18 cellular contexts compared by ENCODE assay signal in the genomic region with DNA sequence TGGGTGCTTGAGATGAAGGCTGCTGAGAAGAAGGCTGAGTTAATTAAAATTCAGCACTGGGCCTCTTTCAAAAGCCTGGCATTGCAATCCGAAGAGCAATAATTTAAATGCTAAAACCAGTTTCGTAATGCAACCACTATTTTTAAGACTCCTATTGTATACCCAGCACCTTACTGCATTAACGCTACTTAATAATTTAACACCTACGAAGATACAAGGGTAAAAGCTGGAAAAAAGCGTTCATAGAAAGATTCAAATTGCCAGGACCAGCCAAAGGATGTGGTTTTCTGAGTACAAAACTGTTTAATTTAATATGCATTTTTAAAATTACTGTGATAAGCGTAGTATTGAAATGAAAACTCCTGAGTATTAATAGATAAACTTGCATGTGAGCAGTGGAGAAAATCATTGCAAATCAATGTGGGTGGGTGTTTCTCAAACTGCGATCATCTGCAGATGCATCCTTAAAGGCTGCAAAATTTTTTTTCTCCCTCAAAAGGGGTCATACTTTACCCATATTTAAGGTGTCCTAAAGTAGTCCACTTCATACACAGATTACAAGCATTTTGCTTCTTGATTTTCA.
A peak's percentile ranks its signal among the peaks of the same experiment; 100 is the strongest.
DNase-seq lines count a peak whose midpoint lies in the region; ATAC-seq and TF ChIP-seq lines count a peak whose summit lies in the region.
"Had no signal": no experiment of that assay in that cellular context is flagged by ENCODE, and none has a peak within 500 bp of the region (broad histone marks: within the 10 kb centered on the region; RNA-seq: fewer than 3 reads in every experiment).

No MANE protein-coding gene starts in this region.

- no peak for DNase-seq in activated naive CD4-positive, alpha-beta T cell treated with Interleukin-2 at 50 U/mL for 16 hours
- DNase-seq in activated naive CD8-positive, alpha-beta T cell treated with anti-CD3 and anti-CD28 coated beads, Interleukin-2, amount 50 U/mL, for 24 hours, result no peak
- DNase-seq in LoVo (ENCODE audit: low spot score) (no peak), NOMO-1 treated with dmso at 0.1 percent for 144 hours (lab: John Stamatoyannopoulos, UW; ENCODE audit: unreplicated experiment) (no peak)
- DNase-seq: ACHN, AML-193, DMS79 treated with DMSO at 0.1 percent for 48 hours, HCEC 1CT, MV-4-11, NCI-H1417, NCI-H2029, NCI-H2171, NCI-H748 treated with DMSO at 0.1 percent for 48 hours had no signal

- TF ChIP-seq CTCF in OCI-LY3 (IDR thresholded peaks at IDR 0.05; ENCODE audit: low read depth, low read length), result peak; percentile 5; the same call in 1 of the 2 replicates

- H3K4me2 ChIP-seq in OCI-LY3 (ENCODE audit: low read length), result no peak overlapping the region

- no peak overlapping the region for H3K4me3 ChIP-seq in OCI-LY3 (ENCODE audit: low read length)

- H3K9me3 Mint-ChIP-seq in activated naive CD4-positive, alpha-beta T cell treated with anti-CD3 and anti-CD28 coated beads, Interleukin-2, amount 50 U/mL, for 24 hours, result no peaks in the 10 kb centered on the region
- peaks cover 5% of the 10 kb centered on the region for H3K9me3 Mint-ChIP-seq in activated naive CD8-positive, alpha-beta T cell treated with anti-CD3 and anti-CD28 coated beads, Interleukin-2, amount 50 U/mL, for 24 hours

- H3K79me2 ChIP-seq in OCI-LY3 (ENCODE audit: low read length), result no peaks in the 10 kb centered on the region

- no peak overlapping the region for H2AFZ ChIP-seq in OCI-LY3 (ENCODE audit: low read depth, low read length)

- no peaks in the 10 kb centered on the region for H3K27me3 Mint-ChIP-seq in activated naive CD4-positive, alpha-beta T cell treated with anti-CD3 and anti-CD28 coated beads, Interleukin-2, amount 50 U/mL, for 24 hours
- no peaks in the 10 kb centered on the region for H3K27me3 Mint-ChIP-seq in activated naive CD8-positive, alpha-beta T cell treated with anti-CD3 and anti-CD28 coated beads, Interleukin-2, amount 50 U/mL, for 24 hours

- ATAC-seq in activated naive CD8-positive, alpha-beta T cell treated with anti-CD3 and anti-CD28 coated beads, Interleukin-2, amount 50 U/mL, for 24 hours, result peak; percentile 36
- no peak for ATAC-seq in HG02885 (IDR thresholded peaks at IDR 0.05; ENCODE audit: poor library complexity, unreplicated experiment)
- ATAC-seq: Panc1 had no signal

- no peak overlapping the region for H3K9ac ChIP-seq in OCI-LY3 (ENCODE audit: low read length)

- no peaks in the 10 kb centered on the region for H3K9me3 ChIP-seq in OCI-LY3 (ENCODE audit: insufficient read depth, low read length)

- H4K20me1 ChIP-seq in OCI-LY3 (ENCODE audit: insufficient read depth, low read length), result no peaks in the 10 kb centered on the region

- peaks cover 30% of the 10 kb centered on the region for H3K4me1 Mint-ChIP-seq in activated naive CD4-positive, alpha-beta T cell treated with anti-CD3 and anti-CD28 coated beads, Interleukin-2, amount 50 U/mL, for 24 hours
- H3K4me1 Mint-ChIP-seq in activated naive CD8-positive, alpha-beta T cell treated with anti-CD3 and anti-CD28 coated beads, Interleukin-2, amount 50 U/mL, for 24 hours, result peaks cover 27% of the 10 kb centered on the region
- H3K4me1 Mint-ChIP-seq: CD14-positive monocyte had no signal

- H3K36me3 ChIP-seq in OCI-LY3 (replicated peaks; ENCODE audit: low read depth, low read length), result no peaks in the 10 kb centered on the region

- H3K4me1 ChIP-seq in OCI-LY3 (ENCODE audit: low read length), result peaks cover 8% of the 10 kb centered on the region; the same call in 1 of the 2 replicates

- H3K27ac Mint-ChIP-seq in activated naive CD4-positive, alpha-beta T cell treated with anti-CD3 and anti-CD28 coated beads, Interleukin-2, amount 50 U/mL, for 24 hours, result no peak overlapping the region
- peak overlapping the region; percentile 79 for H3K27ac Mint-ChIP-seq in activated naive CD8-positive, alpha-beta T cell treated with anti-CD3 and anti-CD28 coated beads, Interleukin-2, amount 50 U/mL, for 24 hours
- H3K27ac Mint-ChIP-seq: CD14-positive monocyte had no signal

- no peaks in the 10 kb centered on the region for H3K27me3 ChIP-seq in OCI-LY3 (ENCODE audit: low read depth, low read length)

- peak overlapping the region; percentile 30 for H3K4me3 Mint-ChIP-seq in activated naive CD4-positive, alpha-beta T cell treated with anti-CD3 and anti-CD28 coated beads, Interleukin-2, amount 50 U/mL, for 24 hours
- no peak overlapping the region for H3K4me3 Mint-ChIP-seq in activated naive CD8-positive, alpha-beta T cell treated with anti-CD3 and anti-CD28 coated beads, Interleukin-2, amount 50 U/mL, for 24 hours
- H3K4me3 Mint-ChIP-seq: CD14-positive monocyte had no signal

- H3K27ac ChIP-seq in OCI-LY3 (ENCODE audit: low read length), result no peak overlapping the region

- H3K36me3 Mint-ChIP-seq in activated naive CD4-positive, alpha-beta T cell treated with anti-CD3 and anti-CD28 coated beads, Interleukin-2, amount 50 U/mL, for 24 hours, result peaks cover 1% of the 10 kb centered on the region
- H3K36me3 Mint-ChIP-seq in activated naive CD8-positive, alpha-beta T cell treated with anti-CD3 and anti-CD28 coated beads, Interleukin-2, amount 50 U/mL, for 24 hours (ENCODE audit: low read depth), result peaks cover 3% of the 10 kb centered on the region
- H3K36me3 Mint-ChIP-seq: CD14-positive monocyte had no signal
